Comparison of ENCODE assay signal across 16 cellular contexts in the genomic region with DNA sequence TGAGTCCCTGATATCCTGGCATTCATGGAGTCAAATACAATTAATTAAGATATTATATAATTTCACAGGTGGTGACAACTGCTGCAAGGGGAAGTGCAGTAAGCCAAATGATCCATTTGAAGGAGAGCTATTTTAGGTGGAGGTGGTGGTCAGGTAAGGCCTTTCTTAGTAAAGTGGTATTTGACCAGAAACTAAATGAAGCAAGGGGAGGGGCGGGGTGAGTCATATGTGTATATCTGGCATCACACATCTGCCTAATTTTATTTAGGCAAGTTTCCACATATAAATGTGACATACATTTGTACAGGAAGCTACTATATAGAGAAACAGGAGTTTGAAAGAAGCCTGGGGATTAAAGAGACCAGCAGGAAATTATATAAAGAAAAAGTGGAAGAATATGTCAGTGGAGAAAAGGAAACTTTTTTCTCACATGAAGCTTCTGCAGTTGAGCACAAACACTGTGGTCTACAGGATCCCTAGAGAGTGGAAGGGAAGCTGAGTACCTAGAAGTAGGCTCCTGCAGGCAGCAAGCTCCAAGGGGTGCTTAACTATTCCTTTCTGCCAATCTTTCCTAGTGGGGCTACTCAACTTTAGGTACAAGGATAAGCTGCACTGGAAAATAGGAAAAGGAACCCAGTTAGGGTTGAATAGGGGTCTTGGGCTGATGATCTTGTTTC.
A peak's percentile ranks its signal among the peaks of the same experiment; 100 is the strongest.
DNase-seq lines count a peak whose midpoint lies in the region; ATAC-seq, FAIRE-seq and TF ChIP-seq lines count a peak whose summit lies in the region.
"Had no signal": no experiment of that assay in that cellular context is flagged by ENCODE, and none has a peak within 500 bp of the region (broad histone marks: within the 10 kb centered on the region; RNA-seq: fewer than 3 reads in every experiment).

No MANE protein-coding gene starts in this region.

- peak overlapping the region in 8 of 11 experiments; percentile 19 to 72 (median 54); a peak in 14 of 22 replicates for H3K9ac ChIP-seq in BLaER1 treated with 17β-estradiol and CSF1 and Interleukin-3, amounts not matched to agents 10 nM and 100 nM
- no peak overlapping the region for H3K9ac ChIP-seq in kidney (ENCODE audit: low read length in 2 of 2)

- H3K27me3 ChIP-seq in BLaER1 treated with 17β-estradiol and CSF1 and Interleukin-3, amounts not matched to agents 10 nM and 100 nM: no peaks in the 10 kb centered on the region
- no peaks in the 10 kb centered on the region for H3K27me3 ChIP-seq in MG63
- H3K27me3 ChIP-seq in adrenal gland: no peaks in the 10 kb centered on the region
- H3K27me3 ChIP-seq in prostate gland (replicated peaks; ENCODE audit: insufficient read depth): no peaks in the 10 kb centered on the region

- H3K4me3 ChIP-seq in BLaER1 treated with 17β-estradiol and CSF1 and Interleukin-3, amounts not matched to agents 10 nM and 100 nM: no peak overlapping the region
- H3K4me3 ChIP-seq in MG63 (no peak overlapping the region), kidney (ENCODE audit: low read length in 2 of 2) (no peak overlapping the region), adrenal gland (no peak overlapping the region), prostate gland (no peak overlapping the region)
- H3K4me3 ChIP-seq: mucosa of descending colon had no signal

- TF ChIP-seq CTCF in kidney (IDR thresholded peaks at IDR 0.05; ENCODE audit: borderline replicate concordance, extremely low read depth, insufficient read depth) (no peak), GM10266 (IDR thresholded peaks at IDR 0.05; ENCODE audit: control insufficient read depth, insufficient read depth, low read depth, missing control alignments) (no peak), adrenal gland (IDR thresholded peaks at IDR 0.05) (no peak), prostate gland (IDR thresholded peaks at IDR 0.05) (no peak)

- H3K4me2 ChIP-seq in BLaER1 treated with 17β-estradiol and CSF1 and Interleukin-3, amounts not matched to agents 10 nM and 100 nM: peak overlapping the region; percentile 68 to 81 (median 78)

- DNase-seq in MG63 (peak; percentile 27), kidney (no peak), GM10266 (ENCODE audit: extremely low spot score) (no peak), adrenal gland (no peak), HuH-7.5 (ENCODE audit: low spot score) (no peak), prostate gland (ENCODE audit: low spot score) (no peak)
- DNase-seq: activated CD8-positive, alpha-beta T cell treated with anti-CD3 and anti-CD28 coated beads, Interleukin-2, amount 10 ng/mL, durations not matched to agents 7 days and 5 days; activated naive CD4-positive, alpha-beta T cell treated with Interleukin-2 at 50 U/mL for 16 hours; cerebellar nuclear complex; DMS 273 treated with DMSO at 0.1 percent for 48 hours; mucosa of descending colon; NCI-H2227 treated with DMSO at 0.1 percent for 48 hours; stimulated activated CD8-positive, alpha-beta memory T cell treated with anti-CD3 and anti-CD28 coated beads, Interleukin-4, amount 100 ng/mL, for 48 hours had no signal

- WGBS in adrenal gland, 4 donors: 86 to 100% (median 92%) methylated on average over 1 of the region's 1 CpG
- 100% methylated on average over 1 of the region's 1 CpG for WGBS in prostate gland

- peaks cover 0 to 27% (median 5%) of the 10 kb centered on the region in 11 experiments; a peak in 10 of 22 replicates for H3K9me3 ChIP-seq in BLaER1 treated with 17β-estradiol and CSF1 and Interleukin-3, amounts not matched to agents 10 nM and 100 nM (replicated peaks in 1 of 11)
- no peaks in the 10 kb centered on the region for H3K9me3 ChIP-seq in MG63
- H3K9me3 ChIP-seq in kidney (ENCODE audit: control insufficient read depth in 1 of 2, low read length in 2 of 2): no peaks in the 10 kb centered on the region
- H3K9me3 ChIP-seq in adrenal gland (replicated peaks in 1 of 3): no peaks in the 10 kb centered on the region
- no peaks in the 10 kb centered on the region for H3K9me3 ChIP-seq in prostate gland
- H3K9me3 ChIP-seq: mucosa of descending colon had no signal

- FAIRE-seq in kidney (lab: Jason Lieb, UNC): no peak

- H3K27ac ChIP-seq in BLaER1 treated with 17β-estradiol and CSF1 and Interleukin-3, amounts not matched to agents 10 nM and 100 nM: peak overlapping the region in 9 of 11 experiments; percentile 47 to 89 (median 73); a peak in 19 of 22 replicates
- peak overlapping the region; percentile 52 to 71 for H3K27ac ChIP-seq in kidney (ENCODE audit: low read depth in 2 of 2, low read length in 2 of 2)
- H3K27ac ChIP-seq in adrenal gland: no peak overlapping the region
- no peak overlapping the region for H3K27ac ChIP-seq in prostate gland

- H4K20me1 ChIP-seq in BLaER1 treated with 17β-estradiol and CSF1 and Interleukin-3, amounts not matched to agents 10 nM and 100 nM: no peaks in the 10 kb centered on the region

- intact Hi-C loops in kidney (cut with DNase I) (loop anchor here (10.0 kb wide), 1 partner anchor 117 kb away; no protein-coding TSS in a partner anchor), adrenal gland (cut with DNase I) (loop anchor here (10.0 kb wide), 2 partner anchors 87 to 127 kb away; no protein-coding TSS in a partner anchor), prostate gland (cut with DNase I) (loop anchor here (2.0 kb wide), 1 partner anchor 33 kb away; no protein-coding TSS in a partner anchor)

- TF ChIP-seq POLR2A in adrenal gland (IDR thresholded peaks at IDR 0.05) (no peak), prostate gland (IDR thresholded peaks at IDR 0.05) (no peak)

- H3K4me1 ChIP-seq in BLaER1 treated with 17β-estradiol and CSF1 and Interleukin-3, amounts not matched to agents 10 nM and 100 nM: peaks cover 59 to 95% (median 89%) of the 10 kb centered on the region in 10 experiments
- peaks cover 19 to 73% of the 10 kb centered on the region in 2 donors for H3K4me1 ChIP-seq in kidney (ENCODE audit: control insufficient read depth in 1 of 2, insufficient read depth in 1 of 2, low read depth in 1 of 2, low read length in 2 of 2)
- peaks cover 4 to 15% of the 10 kb centered on the region in 2 donors for H3K4me1 ChIP-seq in adrenal gland (replicated peaks in 1 of 2)
- no peaks in the 10 kb centered on the region for H3K4me1 ChIP-seq in prostate gland (replicated peaks)

- H3K36me3 ChIP-seq in BLaER1 treated with 17β-estradiol and CSF1 and Interleukin-3, amounts not matched to agents 10 nM and 100 nM: no peaks in the 10 kb centered on the region
- no peaks in the 10 kb centered on the region for H3K36me3 ChIP-seq in MG63
- H3K36me3 ChIP-seq in kidney (ENCODE audit: control insufficient read depth in 1 of 2, insufficient read depth in 2 of 2, low read length in 2 of 2): peaks cover 2 to 10% of the 10 kb centered on the region in 2 donors
- no peaks in the 10 kb centered on the region for H3K36me3 ChIP-seq in adrenal gland (replicated peaks in 1 of 2)
- H3K36me3 ChIP-seq in prostate gland: no peaks in the 10 kb centered on the region

- peak; percentile 49 for ATAC-seq in GM21619 (IDR thresholded peaks at IDR 0.05; ENCODE audit: unreplicated experiment)
- ATAC-seq: activated CD8-positive, alpha-beta T cell treated with anti-CD3 and anti-CD28 coated beads, Interleukin-2, amount 10 ng/mL, durations not matched to agents 7 days and 5 days; esophagus mucosa had no signal

Comparison
In these comparisons a context has a peak if more than half of its experiments do, and no peak if none do; other contexts are left out.
1. H3K27ac ChIP-seq: peak in BLaER1 treated with 17β-estradiol and CSF1 and Interleukin-3, amounts not matched to agents 10 nM and 100 nM (9 of 11) and kidney (2 of 2); none in adrenal gland (0 of 5) and prostate gland (0 of 2).
2. H3K9ac ChIP-seq: peak in BLaER1 treated with 17β-estradiol and CSF1 and Interleukin-3, amounts not matched to agents 10 nM and 100 nM (8 of 11); none in kidney (0 of 2).